Comparison of ENCODE assay signal across 18 cellular contexts in genomic region chr1:154994269-154994977, GRCh38. TPM values are rescaled to one million over a fixed set of nuclear protein-coding genes. Genes with fewer than 3 reads are reported as not detected.
A peak's percentile ranks its signal among the peaks of the same experiment; 100 is the strongest.
DNase-seq lines count a peak whose midpoint lies in the region; ATAC-seq, FAIRE-seq and TF ChIP-seq lines count a peak whose summit lies in the region.
"Had no signal": no experiment of that assay in that cellular context is flagged by ENCODE, and none has a peak within 500 bp of the region (broad histone marks: within the 10 kb centered on the region; RNA-seq: fewer than 3 reads in every experiment).

No MANE protein-coding gene starts in this region.

- H2AK5ac ChIP-seq in H1 (ENCODE audit: low read depth, low read length) = no peak overlapping the region

- TF ChIP-seq CTCF in right atrium auricular region (IDR thresholded peaks at IDR 0.05) (no peak), H1 (IDR thresholded peaks at IDR 0.05; ENCODE audit: control extremely low read depth in 1 of 3, insufficient read depth in 1 of 3, low read depth in 1 of 3, low read length in 3 of 3) (no peak), upper lobe of right lung (IDR thresholded peaks at IDR 0.05) (no peak), tibial artery (IDR thresholded peaks at IDR 0.05) (no peak)

- no peak overlapping the region for H3K14ac ChIP-seq in H1 (ENCODE audit: insufficient read length)

- 0 out of 2 replicates have a peak overlapping the region, but pooled peaks have one; percentile 17 for H2BK12ac ChIP-seq in H1 (ENCODE audit: low read depth, low read length)

- H3K36me3 ChIP-seq in right atrium auricular region (peaks cover 10% of the 10 kb centered on the region), H1 (ENCODE audit: control insufficient read depth in 2 of 4, insufficient read depth in 4 of 4, low read length in 3 of 4) (peaks cover 2 to 18% (median 13%) of the 10 kb centered on the region in 4 experiments; a peak in 7 of 8 replicates), upper lobe of right lung (peaks cover 22% of the 10 kb centered on the region), tibial artery (peaks cover 0 to 43% (median 9%) of the 10 kb centered on the region in 3 donors)

- H3K79me2 ChIP-seq in H1 (ENCODE audit: control insufficient read depth in 1 of 2, insufficient read depth in 2 of 2, low read length in 2 of 2) = 0 out of 4 replicates have a peak, but pooled peaks cover 0 to 3% of the 10 kb centered on the region in 2 experiments

- H3K23me2 ChIP-seq in H1 (ENCODE audit: low read depth, low read length) = no peaks in the 10 kb centered on the region; the same call in 1 of the 2 replicates

- no peak overlapping the region for H4K91ac ChIP-seq in H1 (replicated peaks; ENCODE audit: insufficient read length, low read length)

- no peak overlapping the region for H4K5ac ChIP-seq in H1 (ENCODE audit: insufficient read length, low read depth, low read length)

- peaks cover 3% of the 10 kb centered on the region for H3K4me1 ChIP-seq in right cardiac atrium (ENCODE audit: control insufficient read depth, insufficient read depth, low read length)
- peaks cover 0 to 8% of the 10 kb centered on the region in 2 donors for H3K4me1 ChIP-seq in right atrium auricular region
- peaks cover 0 to 7% (median 4%) of the 10 kb centered on the region in 4 experiments; a peak in 3 of 7 replicates for H3K4me1 ChIP-seq in H1 (replicated peaks in 1 of 4; ENCODE audit: control insufficient read depth in 3 of 4, insufficient read depth in 4 of 4, low read length in 3 of 4)
- H3K4me1 ChIP-seq in upper lobe of right lung = peaks cover 9% of the 10 kb centered on the region
- peaks cover 0 to 13% (median 8%) of the 10 kb centered on the region in 4 donors for H3K4me1 ChIP-seq in tibial artery

- H3K23ac ChIP-seq in H1 (ENCODE audit: insufficient read length) = no peak overlapping the region

- H3K9me3 ChIP-seq in right cardiac atrium (ENCODE audit: control insufficient read depth, low read length) (no peaks in the 10 kb centered on the region), right atrium auricular region (no peaks in the 10 kb centered on the region), H1 (ENCODE audit: insufficient read depth in 2 of 2, low read depth in 1 of 2, low read length in 1 of 2) (no peaks in the 10 kb centered on the region), upper lobe of right lung (no peaks in the 10 kb centered on the region), tibial artery (no peaks in the 10 kb centered on the region)
- H3K9me3 ChIP-seq: esophagus squamous epithelium, heart left ventricle had no signal

- H2BK5ac ChIP-seq in H1 (ENCODE audit: low read depth, low read length) = no peak overlapping the region

- ATAC-seq in right cardiac atrium = no peak
- ATAC-seq in upper lobe of right lung = no peak
- no peak for ATAC-seq in GM18520 (IDR thresholded peaks at IDR 0.05; ENCODE audit: unreplicated experiment)
- ATAC-seq: sciatic nerve had no signal

- TF ChIP-seq EP300 in H1 (IDR thresholded peaks at IDR 0.05; ENCODE audit: borderline replicate concordance in 1 of 2, low read depth in 2 of 2, low read length in 2 of 2) = no peak

- CTCF ChIA-PET in H1 (lab: Charles Lee; ENCODE audit: partially characterized antibody) = interaction anchor here (0.8 to 14.0 kb wide), 18 partner anchors 10 to 122 kb away, joined by 3 to 334 read pairs (median 6); partner anchors contain the start of genes ADAM15, CKS1B, EFNA4 and FLAD1

- intact Hi-C loops in right cardiac atrium (cut with DNase I) (no loop called here), upper lobe of right lung (cut with DNase I) (no loop called here), tibial artery (cut with DNase I; ENCODE audit: low total_unique reads) (no loop called here)

- TF ChIP-seq RAD21 in H1 (IDR thresholded peaks at IDR 0.05 in 1 of 2, conservative IDR thresholded peaks at IDR 0.05 in 1 of 2; ENCODE audit: low read depth in 2 of 2, low read length in 2 of 2) = no peak

- no peak overlapping the region for H4K8ac ChIP-seq in H1 (ENCODE audit: extremely low read depth, insufficient read depth, low read length)

- H3K79me1 ChIP-seq in H1 (ENCODE audit: low read depth, low read length) = no peaks in the 10 kb centered on the region

- H3K4me3 ChIP-seq in right cardiac atrium (ENCODE audit: low read length) (no peak overlapping the region), right atrium auricular region (no peak overlapping the region), H1 (ENCODE audit: extremely low read depth in 1 of 4, insufficient read depth in 2 of 4, low read depth in 3 of 4, low read length in 4 of 4) (no peak overlapping the region), upper lobe of right lung (no peak overlapping the region), tibial artery (no peak overlapping the region)
- H3K4me3 ChIP-seq: esophagus squamous epithelium, heart left ventricle had no signal

- H2BK120ac ChIP-seq in H1 (replicated peaks; ENCODE audit: low read depth, low read length) = no peak overlapping the region

- H3K27ac ChIP-seq in right cardiac atrium (ENCODE audit: low read length) (no peak overlapping the region), right atrium auricular region (no peak overlapping the region), H1 (ENCODE audit: low read depth, low read length) (no peak overlapping the region), upper lobe of right lung (no peak overlapping the region), tibial artery (no peak overlapping the region)
- H3K27ac ChIP-seq: heart left ventricle had no signal

- no peak for FAIRE-seq in H1 (lab: Jason Lieb, UNC)

- TF ChIP-seq POLR2A in H1 (IDR thresholded peaks at IDR 0.05; ENCODE audit: control extremely low read depth in 1 of 2, low read depth in 2 of 2, low read length in 2 of 2) = peak; percentile 12 to 35; a peak in 1 of 3 replicates

- no peak overlapping the region for H2AFZ ChIP-seq in H1 (ENCODE audit: low read length)

- H2BK20ac ChIP-seq in H1 (ENCODE audit: low read length) = no peak overlapping the region

- 0 out of 7 replicates have a peak overlapping the region, but pooled peaks of 1 of the 4 experiments have one; percentile 12 for H3K9ac ChIP-seq in H1 (replicated peaks in 1 of 4; ENCODE audit: extremely low read depth in 1 of 4, low read depth in 3 of 4, low read length in 3 of 4)

- H3K27me3 ChIP-seq in right cardiac atrium (ENCODE audit: control insufficient read depth, insufficient read depth) (no peaks in the 10 kb centered on the region), right atrium auricular region (no peaks in the 10 kb centered on the region), H1 (replicated peaks in 1 of 4; ENCODE audit: control insufficient read depth in 3 of 4, extremely low read depth in 1 of 4, insufficient read depth in 3 of 4, low read length in 3 of 4) (no peaks in the 10 kb centered on the region), upper lobe of right lung (no peaks in the 10 kb centered on the region), tibial artery (no peaks in the 10 kb centered on the region)
- H3K27me3 ChIP-seq: esophagus squamous epithelium, heart left ventricle had no signal

- no peak overlapping the region for H2BK15ac ChIP-seq in H1 (ENCODE audit: low read length)

- 65% methylated on average over 4 of the region's 4 CpGs for WGBS in right cardiac atrium
- WGBS in H1 (ENCODE audit: extremely low coverage in 1 of 2, insufficient coverage in 1 of 2, insufficient read length in 1 of 2, insufficient replicate concordance in 2 of 2, low coverage in 1 of 2, low lambda C conversion rate in 2 of 2, missing lambda C conversion rate in 1 of 2), 2 experiments = 96% methylated on average over 4 of the region's 4 CpGs; no CpG with 5 or more reads in 1 of the 2 experiments

- peaks cover 0 to 5% of the 10 kb centered on the region in 2 experiments for H4K20me1 ChIP-seq in H1 (replicated peaks in 1 of 2; ENCODE audit: control insufficient read depth in 1 of 2, insufficient read depth in 2 of 2, low read length in 2 of 2)

- H3K18ac ChIP-seq in H1 (ENCODE audit: extremely low read depth, low read length) = peak overlapping the region; percentile 13; the same call in 1 of the 2 replicates

- POLR2A ChIA-PET in H1 (lab: Charles Lee; ENCODE audit: partially characterized antibody) = interaction anchor here (0.6 to 42.8 kb wide), 12 partner anchors 14 to 82 kb away, joined by 3 to 702 read pairs (median 8); partner anchors contain the start of genes CKS1B, EFNA4, FLAD1 and PBXIP1

- no peak overlapping the region for H3K56ac ChIP-seq in H1 (replicated peaks; ENCODE audit: insufficient read length, low read depth, low read length)

- peak in 2 of 3 donors; percentile 13 to 20 for DNase-seq in right cardiac atrium
- DNase-seq in right atrium auricular region (ENCODE audit: low spot score) = no peak
- DNase-seq in OCI-M1 (lab: John Stamatoyannopoulos, UW) = peak; percentile 74
- DNase-seq in H1 (ENCODE audit: low read depth in 1 of 2, low spot score in 2 of 2) = no peak
- peak; percentile 13 for DNase-seq in upper lobe of right lung
- DNase-seq in DMS153 (lab: John Stamatoyannopoulos, UW) = no peak
- DNase-seq in tibial artery = no peak
- DNase-seq: activated gamma-delta T cell; esophagus squamous epithelium; islet precursor cell; NCI-H1694 treated with DMSO at 0.1 percent for 48 hours; NCI-H446 treated with DMSO at 0.1 percent for 48 hours; stimulated activated CD8-positive, alpha-beta memory T cell treated with anti-CD3 and anti-CD28 coated beads, Interleukin-4, amount 100 ng/mL, for 48 hours had no signal

- H3K4ac ChIP-seq in H1 (replicated peaks; ENCODE audit: insufficient read length, low read depth, low read length) = no peak overlapping the region

- no peak overlapping the region for H3K4me2 ChIP-seq in H1 (ENCODE audit: insufficient read depth in 1 of 2, low read depth in 2 of 2, low read length in 2 of 2)

RNA-seq across cellular contexts. Expression of gene LENEP, which starts 1.0 kb away (rescaled TPM):
- not detected for total RNA-seq in right cardiac atrium
- polyA plus RNA-seq in right cardiac atrium = not detected
- not detected for total RNA-seq in right atrium auricular region
- 1.2 and 1.3 TPM in 2 replicates for total RNA-seq in H1 (2021; fragmentation: NEBNext Ultra II Directional; extraction: Animal tissue kit (Norgen Biotek cat#: 25700))
- 1.1 TPM in 1 of 2 replicates, not detected in the other for polyA plus RNA-seq in H1 (2011; rRNA removed)
- polyA plus RNA-seq in H1 (2011; cell fraction: cytosol; rRNA removed) = 0.23 TPM
- polyA plus RNA-seq in H1 (2011; cell fraction: nucleus; rRNA removed) = 1.5 TPM
- 0.32 TPM in 1 of 4 replicates, not detected in the others for polyA plus RNA-seq in H1 (2012, experiment 1 of 2)
- not detected for polyA plus RNA-seq in H1 (2012, experiment 2 of 2)
- 0.61 TPM for polyA plus RNA-seq in H1 (2013, experiment 1 of 2)
- polyA plus RNA-seq in H1 (2013, experiment 2 of 2) = not detected
- polyA minus RNA-seq in H1 (2011; rRNA and poly(A)+ RNA removed) = 6.1 and 8.4 TPM in 2 replicates
- polyA minus RNA-seq in H1 (2011; cell fraction: cytosol; rRNA and poly(A)+ RNA removed) = not detected
- polyA minus RNA-seq in H1 (2011; cell fraction: nucleus; rRNA and poly(A)+ RNA removed) = 15.3 TPM
- total RNA-seq in upper lobe of right lung = not detected
- total RNA-seq: aorta, esophagus squamous epithelium, heart left ventricle, mesenteric fat pad, sciatic nerve had no signal
- polyA plus RNA-seq: aorta, heart left ventricle had no signal

RNA-seq across cellular contexts. Expression of gene ZBTB7B, which starts 8.2 kb away (rescaled TPM):
- total RNA-seq in right cardiac atrium (10 to 100 TPM; 40.3 to 66.6 (median 52.7) TPM), right atrium auricular region (10 to 100 TPM; 30.3 to 53.4 TPM), upper lobe of right lung (80.4 TPM)
- polyA plus RNA-seq in right cardiac atrium (41.7 TPM), H1 (2011; rRNA removed) (36.9 and 38.3 TPM in 2 replicates)
- 22.1 and 24.5 TPM in 2 replicates for total RNA-seq in H1 (2021; fragmentation: NEBNext Ultra II Directional; extraction: Animal tissue kit (Norgen Biotek cat#: 25700))
- polyA plus RNA-seq in H1 (2011; cell fraction: cytosol; rRNA removed) = 28.7 TPM
- polyA plus RNA-seq in H1 (2011; cell fraction: nucleus; rRNA removed) = 38.2 TPM
- polyA plus RNA-seq in H1 (2012, experiment 1 of 2) = 11.5 to 24.0 TPM (median 20.2 TPM) in 4 replicates
- polyA plus RNA-seq in H1 (2012, experiment 2 of 2) = 15.2 TPM
- 8.9 TPM for polyA plus RNA-seq in H1 (2013, experiment 1 of 2)
- 9.4 TPM for polyA plus RNA-seq in H1 (2013, experiment 2 of 2)
- 16.1 and 19.4 TPM in 2 replicates for polyA minus RNA-seq in H1 (2011; rRNA and poly(A)+ RNA removed)
- polyA minus RNA-seq in H1 (2011; cell fraction: cytosol; rRNA and poly(A)+ RNA removed) = 22.2 TPM
- polyA minus RNA-seq in H1 (2011; cell fraction: nucleus; rRNA and poly(A)+ RNA removed) = 19.9 TPM

RNA-seq across cellular contexts. Expression of gene FLAD1, which starts 11.3 kb away (rescaled TPM):
- 10 to 100 TPM; 22.8 to 32.7 (median 25.2) TPM for total RNA-seq in right cardiac atrium
- polyA plus RNA-seq in right cardiac atrium = 25.3 TPM
- 10 to 100 TPM; 19.5 to 24.8 TPM for total RNA-seq in right atrium auricular region
- total RNA-seq in H1 (2021; fragmentation: NEBNext Ultra II Directional; extraction: Animal tissue kit (Norgen Biotek cat#: 25700)) = 97.4 and 104 TPM in 2 replicates
- polyA plus RNA-seq in H1 (2011; rRNA removed) = 143 and 189 TPM in 2 replicates
- 152 TPM for polyA plus RNA-seq in H1 (2011; cell fraction: cytosol; rRNA removed)
- polyA plus RNA-seq in H1 (2011; cell fraction: nucleus; rRNA removed) = 250 TPM
- 116 to 134 TPM (median 122 TPM) in 4 replicates for polyA plus RNA-seq in H1 (2012, experiment 1 of 2)
- polyA plus RNA-seq in H1 (2012, experiment 2 of 2) = 127 TPM
- polyA plus RNA-seq in H1 (2013, experiment 1 of 2) = 95.1 TPM
- polyA plus RNA-seq in H1 (2013, experiment 2 of 2) = 95.5 TPM
- polyA minus RNA-seq in H1 (2011; rRNA and poly(A)+ RNA removed) = 149 and 177 TPM in 2 replicates
- 69.5 TPM for polyA minus RNA-seq in H1 (2011; cell fraction: cytosol; rRNA and poly(A)+ RNA removed)
- 81.1 TPM for polyA minus RNA-seq in H1 (2011; cell fraction: nucleus; rRNA and poly(A)+ RNA removed)
- total RNA-seq in upper lobe of right lung = 29.0 TPM

RNA-seq across cellular contexts. Expression of gene CKS1B, which starts 19.9 kb away (rescaled TPM):
- 10 to 100 TPM; 19.9 to 28.1 (median 23.4) TPM for total RNA-seq in right cardiac atrium
- 28.9 TPM for polyA plus RNA-seq in right cardiac atrium
- 10 to 100 TPM; 20.0 to 23.8 TPM for total RNA-seq in right atrium auricular region
- 284 and 294 TPM in 2 replicates for total RNA-seq in H1 (2021; fragmentation: NEBNext Ultra II Directional; extraction: Animal tissue kit (Norgen Biotek cat#: 25700))
- 801 and 1,025 TPM in 2 replicates for polyA plus RNA-seq in H1 (2011; rRNA removed)
- 668 TPM for polyA plus RNA-seq in H1 (2011; cell fraction: cytosol; rRNA removed)
- polyA plus RNA-seq in H1 (2011; cell fraction: nucleus; rRNA removed) = 301 TPM
- polyA plus RNA-seq in H1 (2012, experiment 1 of 2) = 458 to 597 TPM (median 493 TPM) in 4 replicates
- 299 TPM for polyA plus RNA-seq in H1 (2012, experiment 2 of 2)
- 459 TPM for polyA plus RNA-seq in H1 (2013, experiment 1 of 2)
- 480 TPM for polyA plus RNA-seq in H1 (2013, experiment 2 of 2)
- polyA minus RNA-seq in H1 (2011; rRNA and poly(A)+ RNA removed) = 354 and 434 TPM in 2 replicates
- polyA minus RNA-seq in H1 (2011; cell fraction: cytosol; rRNA and poly(A)+ RNA removed) = 129 TPM
- 123 TPM for polyA minus RNA-seq in H1 (2011; cell fraction: nucleus; rRNA and poly(A)+ RNA removed)
- 27.0 TPM for total RNA-seq in upper lobe of right lung

RNA-seq across cellular contexts. Expression of gene SHC1, which starts 23.9 kb away (rescaled TPM):
- total RNA-seq in right cardiac atrium = 10 to 100 TPM; 63.2 to 81.7 (median 71.4) TPM
- 37.9 TPM for polyA plus RNA-seq in right cardiac atrium
- total RNA-seq in right atrium auricular region = 10 to 100 TPM; 69.5 to 80.5 TPM
- total RNA-seq in H1 (2021; fragmentation: NEBNext Ultra II Directional; extraction: Animal tissue kit (Norgen Biotek cat#: 25700)) = 204 and 212 TPM in 2 replicates
- 177 and 197 TPM in 2 replicates for polyA plus RNA-seq in H1 (2011; rRNA removed)
- polyA plus RNA-seq in H1 (2011; cell fraction: cytosol; rRNA removed) = 199 TPM
- 757 TPM for polyA plus RNA-seq in H1 (2011; cell fraction: nucleus; rRNA removed)
- 146 to 233 TPM (median 185 TPM) in 4 replicates for polyA plus RNA-seq in H1 (2012, experiment 1 of 2)
- 206 TPM for polyA plus RNA-seq in H1 (2012, experiment 2 of 2)
- 197 TPM for polyA plus RNA-seq in H1 (2013, experiment 1 of 2)
- polyA plus RNA-seq in H1 (2013, experiment 2 of 2) = 196 TPM
- polyA minus RNA-seq in H1 (2011; rRNA and poly(A)+ RNA removed) = 204 and 224 TPM in 2 replicates
- polyA minus RNA-seq in H1 (2011; cell fraction: cytosol; rRNA and poly(A)+ RNA removed) = 101 TPM
- polyA minus RNA-seq in H1 (2011; cell fraction: nucleus; rRNA and poly(A)+ RNA removed) = 123 TPM
- 120 TPM for total RNA-seq in upper lobe of right lung

Comparison
In these comparisons a context has a peak if more than half of its experiments do, and no peak if none do; other contexts are left out.
1. DNase-seq: peak in right cardiac atrium (2 of 3), OCI-M1 (single experiment) and upper lobe of right lung (single experiment); none in right atrium auricular region (single experiment), H1 (0 of 2), DMS153 (single experiment) and tibial artery (0 of 2).